Comparison of ENCODE assay signal across 22 cellular contexts in the genomic region with DNA sequence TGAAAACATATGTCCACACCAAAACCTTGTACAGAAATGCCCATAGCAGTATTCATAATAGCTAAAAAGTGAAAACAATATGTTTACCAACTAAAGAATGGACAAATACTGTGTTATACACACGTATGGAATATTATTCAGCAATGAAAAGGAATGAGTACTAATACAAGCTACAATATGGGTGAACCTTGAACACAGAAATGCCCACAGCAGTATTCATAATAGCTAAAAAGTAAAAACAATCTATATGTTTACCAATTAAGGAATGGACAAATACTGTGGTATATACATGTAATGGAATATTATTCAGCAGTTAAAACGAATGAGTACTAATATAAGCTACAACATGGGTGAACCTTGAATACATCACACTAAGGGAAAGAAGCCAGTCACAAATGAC. TPM values are rescaled to one million over a fixed set of nuclear protein-coding genes. Genes with fewer than 3 reads are reported as not detected.
DNase-seq lines count a peak whose midpoint lies in the region; ATAC-seq and TF ChIP-seq lines count a peak whose summit lies in the region.
"Had no signal": no experiment of that assay in that cellular context is flagged by ENCODE, and none has a peak within 500 bp of the region (broad histone marks: within the 10 kb centered on the region; RNA-seq: fewer than 3 reads in every experiment).

No MANE protein-coding gene starts in this region.

- TF ChIP-seq CTCF in KMS-11 (conservative IDR thresholded peaks at IDR 0.05; ENCODE audit: low read depth, low read length) (no peak), brain (conservative IDR thresholded peaks at IDR 0.05) (no peak), nephron progenitor cell (IDR thresholded peaks at IDR 0.05) (no peak), esophagus muscularis mucosa (IDR thresholded peaks at IDR 0.05) (no peak)

- no peak overlapping the region for H3K9ac ChIP-seq in KMS-11

- H3K79me2 ChIP-seq in KMS-11 (ENCODE audit: insufficient read depth, low read depth) = peaks cover 69% of the 10 kb centered on the region

- H3K4me2 ChIP-seq in KMS-11 = peak overlapping the region; percentile 96; the same call in 1 of the 2 replicates

- H3K27me3 Mint-ChIP-seq in activated CD4-positive, alpha-beta T cell treated with anti-CD3 and anti-CD28 coated beads, Interleukin-2, amount 10 ng/mL, durations not matched to agents 7 days and 5 days = no peaks in the 10 kb centered on the region
- H3K27me3 Mint-ChIP-seq in brain = no peaks in the 10 kb centered on the region
- H3K27me3 Mint-ChIP-seq in nephron progenitor cell (ENCODE audit: low read depth, poor library complexity) = peaks cover 5% of the 10 kb centered on the region
- H3K27me3 Mint-ChIP-seq: stimulated activated memory B cell treated with anti-CD40 and anti-IgM and Interleukin-4, amounts not matched to agents 10 μg/mL and 1 μg/mL and 100 μg/mL, for 72 hours had no signal

- H3K4me3 Mint-ChIP-seq in activated CD4-positive, alpha-beta T cell treated with anti-CD3 and anti-CD28 coated beads, Interleukin-2, amount 10 ng/mL, durations not matched to agents 7 days and 5 days = peak overlapping the region; percentile 87
- H3K4me3 Mint-ChIP-seq in brain (peak overlapping the region; percentile 87 to 96 (median 95)), nephron progenitor cell (peak overlapping the region; percentile 89)
- H3K4me3 Mint-ChIP-seq: stimulated activated memory B cell treated with anti-CD40 and anti-IgM and Interleukin-4, amounts not matched to agents 10 μg/mL and 1 μg/mL and 100 μg/mL, for 72 hours had no signal

- H4K20me1 ChIP-seq in KMS-11 (ENCODE audit: insufficient read depth) = peaks cover 17% of the 10 kb centered on the region; the same call in 1 of the 2 replicates

- peak overlapping the region; percentile 50 for H3K27ac Mint-ChIP-seq in activated CD4-positive, alpha-beta T cell treated with anti-CD3 and anti-CD28 coated beads, Interleukin-2, amount 10 ng/mL, durations not matched to agents 7 days and 5 days
- H3K27ac Mint-ChIP-seq in brain (peak overlapping the region in 3 of 5 experiments; percentile 48 to 99 (median 95)), nephron progenitor cell (no peak overlapping the region)
- H3K27ac Mint-ChIP-seq: stimulated activated memory B cell treated with anti-CD40 and anti-IgM and Interleukin-4, amounts not matched to agents 10 μg/mL and 1 μg/mL and 100 μg/mL, for 72 hours had no signal

- TF ChIP-seq EP300 in esophagus muscularis mucosa (IDR thresholded peaks at IDR 0.05) = no peak

- ATAC-seq in GM21619 (IDR thresholded peaks at IDR 0.05; ENCODE audit: unreplicated experiment) = no peak
- ATAC-seq: left cardiac atrium; right cardiac atrium; stimulated activated memory B cell treated with anti-CD40 and anti-IgM and Interleukin-4, amounts not matched to agents 10 μg/mL and 1 μg/mL and 100 μg/mL, for 72 hours; upper lobe of right lung had no signal

- CTCF ChIA-PET in activated CD4-positive, alpha-beta T cell treated with anti-CD3 and anti-CD28 coated beads, Interleukin-2, amount 10 ng/mL, durations not matched to agents 7 days and 5 days (lab: Charles Lee) = interaction anchor here (1.0 to 2.1 kb wide), 2 partner anchors 9 to 11 kb away, joined by 4 to 11 read pairs; no protein-coding TSS in a partner anchor

- no peak for TF ChIP-seq POLR2A in esophagus muscularis mucosa (IDR thresholded peaks at IDR 0.05; ENCODE audit: low read depth)

- DNase-seq in activated CD4-positive, alpha-beta T cell treated with anti-CD3 and anti-CD28 coated beads, Interleukin-2, amount 10 ng/mL, durations not matched to agents 7 days and 5 days = no peak
- no peak for DNase-seq in activated CD4-positive, alpha-beta T cell treated with anti-CD3 and anti-CD28 coated beads, Interleukin-2, amount 50 U/mL, for 4 hours
- no peak for DNase-seq in nephron progenitor cell
- DNase-seq in activated naive CD4-positive, alpha-beta T cell (lab: John Stamatoyannopoulos, UW) = no peak
- DNase-seq in esophagus muscularis mucosa (ENCODE audit: extremely low spot score) = no peak
- DNase-seq: activated gamma-delta T cell; C1 segment of cervical spinal cord; colonic mucosa; foreskin melanocyte; GOT3; left cardiac atrium; midbrain; NCI-H187; NCI-H226; NK-92 treated with Interleukin-12 subunit alpha and Interleukin-12 subunit beta, amount 100 ng/mL, for 24 hours; right cardiac atrium; upper lobe of right lung had no signal

- peaks cover 52% of the 10 kb centered on the region for H3K4me1 Mint-ChIP-seq in activated CD4-positive, alpha-beta T cell treated with anti-CD3 and anti-CD28 coated beads, Interleukin-2, amount 10 ng/mL, durations not matched to agents 7 days and 5 days
- H3K4me1 Mint-ChIP-seq in brain = peaks cover 49% of the 10 kb centered on the region
- peaks cover 25% of the 10 kb centered on the region for H3K4me1 Mint-ChIP-seq in nephron progenitor cell

- intact Hi-C loops in esophagus muscularis mucosa (cut with DNase I) = loop anchor here (10.0 kb wide), 1 partner anchor 215 kb away; no protein-coding TSS in a partner anchor

- no peak overlapping the region for H2AFZ ChIP-seq in KMS-11 (ENCODE audit: low read depth)

- no peaks in the 10 kb centered on the region for H3K9me3 ChIP-seq in esophagus muscularis mucosa
- H3K9me3 ChIP-seq: colonic mucosa, neutrophil, upper lobe of right lung had no signal

- H3K4me3 ChIP-seq in KMS-11 (IDR thresholded peaks at IDR 0.05; ENCODE audit: insufficient read depth, low read depth, low read length) (no peak overlapping the region), esophagus muscularis mucosa (no peak overlapping the region)

- H3K4me1 ChIP-seq in KMS-11 (ENCODE audit: low read depth, poor library complexity, severe bottlenecking) (peaks cover 30% of the 10 kb centered on the region), esophagus muscularis mucosa (peaks cover 7 to 24% (median 23%) of the 10 kb centered on the region in 4 donors)

- no peaks in the 10 kb centered on the region for H3K27me3 ChIP-seq in KMS-11 (ENCODE audit: insufficient read depth, low read depth)
- H3K27me3 ChIP-seq in esophagus muscularis mucosa = no peaks in the 10 kb centered on the region
- H3K27me3 ChIP-seq: colonic mucosa, upper lobe of right lung had no signal

- 96% methylated on average over 2 of the region's 2 CpGs for WGBS in esophagus muscularis mucosa

- no peaks in the 10 kb centered on the region for H3K9me3 Mint-ChIP-seq in activated CD4-positive, alpha-beta T cell treated with anti-CD3 and anti-CD28 coated beads, Interleukin-2, amount 10 ng/mL, durations not matched to agents 7 days and 5 days
- H3K9me3 Mint-ChIP-seq in brain (no peaks in the 10 kb centered on the region), nephron progenitor cell (no peaks in the 10 kb centered on the region)
- H3K9me3 Mint-ChIP-seq: stimulated activated memory B cell treated with anti-CD40 and anti-IgM and Interleukin-4, amounts not matched to agents 10 μg/mL and 1 μg/mL and 100 μg/mL, for 72 hours had no signal

- H3K36me3 Mint-ChIP-seq in activated CD4-positive, alpha-beta T cell treated with anti-CD3 and anti-CD28 coated beads, Interleukin-2, amount 10 ng/mL, durations not matched to agents 7 days and 5 days (ENCODE audit: low read depth) = peaks cover 45% of the 10 kb centered on the region
- H3K36me3 Mint-ChIP-seq in brain (peaks cover 37% of the 10 kb centered on the region), nephron progenitor cell (ENCODE audit: low read depth) (peaks cover 42% of the 10 kb centered on the region)

- POLR2A ChIA-PET in activated CD4-positive, alpha-beta T cell treated with anti-CD3 and anti-CD28 coated beads, Interleukin-2, amount 10 ng/mL, durations not matched to agents 7 days and 5 days (lab: Charles Lee) = no interaction called here

- H3K27ac ChIP-seq in KMS-11 (no peak overlapping the region), esophagus muscularis mucosa (replicated peaks in 1 of 4) (no peak overlapping the region)
- H3K27ac ChIP-seq: neutrophil, upper lobe of right lung had no signal

- H3K36me3 ChIP-seq in KMS-11 (ENCODE audit: insufficient read depth) (peaks cover 3% of the 10 kb centered on the region; the same call in 1 of the 2 replicates), esophagus muscularis mucosa (peaks cover 0 to 14% (median 5%) of the 10 kb centered on the region in 4 donors)
- H3K36me3 ChIP-seq: colonic mucosa had no signal

RNA-seq across cellular contexts. Expression of gene BTG3, which starts 3.0 kb away (rescaled TPM):
- 10 to 100 TPM; 41.2 to 44.1 TPM for total RNA-seq in activated CD4-positive, alpha-beta T cell treated with anti-CD3 and anti-CD28 coated beads, Interleukin-2, amount 10 ng/mL, durations not matched to agents 7 days and 5 days
- 65.4 TPM for polyA plus RNA-seq in brain (ENCODE audit: insufficient read depth, low read depth, low replicate concordance)
- 10 to 100 TPM; 17.2 to 44.2 (median 34.1) TPM for total RNA-seq in esophagus muscularis mucosa
